ENCODE assay signal across 1 cellular context in genomic region chr12:39620664-39621658, GRCh38.
TF ChIP-seq lines count a peak whose summit lies in the region.

No MANE protein-coding gene starts in this region.

TF ChIP-seq in GM12878, 131 proteins besides CTCF, POLR2A, EP300 and RAD21 (continued from another document and continues in another):
- TF ChIP-seq YY1 (IDR thresholded peaks at IDR 0.05; ENCODE audit: low read depth, low read length) (0 out of 2 replicates have a peak, but pooled peaks have one; percentile 18), STAT1 (conservative IDR thresholded peaks at IDR 0.05) (no peak), EGR1 (IDR thresholded peaks at IDR 0.05; ENCODE audit: borderline replicate concordance in 1 of 2, low read depth in 2 of 2, low read length in 2 of 2) (no peak), BRCA1 (IDR thresholded peaks at IDR 0.05; ENCODE audit: low read depth, low read length) (no peak), NR2F1 (conservative IDR thresholded peaks at IDR 0.05) (0 out of 2 replicates have a peak, but pooled peaks have one; percentile 11), ETV6 (conservative IDR thresholded peaks at IDR 0.05 in 1 of 2, IDR thresholded peaks at IDR 0.05 in 1 of 2; ENCODE audit: borderline replicate concordance in 1 of 2, low read depth in 1 of 2) (no peak), E4F1 (IDR thresholded peaks at IDR 0.05; ENCODE audit: borderline replicate concordance, partially characterized antibody) (no peak), MXI1 (IDR thresholded peaks at IDR 0.05; ENCODE audit: low read depth, low read length) (no peak), HDAC6 (IDR thresholded peaks at IDR 0.05; ENCODE audit: unreplicated experiment) (no peak), ATF2 (IDR thresholded peaks at IDR 0.05; ENCODE audit: low read length) (no peak; the same call in 1 of the 2 replicates), TBL1XR1 (IDR thresholded peaks at IDR 0.05; ENCODE audit: low read depth, low read length) (no peak), USF1 (IDR thresholded peaks at IDR 0.05; ENCODE audit: borderline replicate concordance, extremely low read length, insufficient read depth, low read depth, low read length) (no peak), SIX5 (IDR thresholded peaks at IDR 0.05; ENCODE audit: low read depth, low read length, severe bottlenecking) (no peak), JUND (IDR thresholded peaks at IDR 0.05; ENCODE audit: low read depth, low read length) (no peak), HSF1 (IDR thresholded peaks at IDR 0.05; ENCODE audit: low read depth, low read length) (no peak), E2F8 (IDR thresholded peaks at IDR 0.05; ENCODE audit: low read depth, partially characterized antibody) (no peak), NFXL1 (IDR thresholded peaks at IDR 0.05; ENCODE audit: borderline replicate concordance) (no peak), ZNF592 (IDR thresholded peaks at IDR 0.05) (no peak), USF2 (IDR thresholded peaks at IDR 0.05; ENCODE audit: borderline replicate concordance, low read depth, low read length) (no peak), RFX5 (IDR thresholded peaks at IDR 0.05; ENCODE audit: low read depth, low read length) (no peak), CHD2 (IDR thresholded peaks at IDR 0.05; ENCODE audit: borderline replicate concordance, low read depth, low read length) (no peak), FOXM1 (IDR thresholded peaks at IDR 0.05; ENCODE audit: low read depth, low read length) (peak; percentile 44; the same call in 1 of the 2 replicates), FOXK2 (IDR thresholded peaks at IDR 0.05) (no peak), IRF3 (IDR thresholded peaks at IDR 0.05) (no peak), SMC3 (IDR thresholded peaks at IDR 0.05; ENCODE audit: borderline replicate concordance, low read length) (no peak), NKRF (conservative IDR thresholded peaks at IDR 0.05) (no peak), ZBED1 (IDR thresholded peaks at IDR 0.05; ENCODE audit: borderline replicate concordance) (no peak; the same call in 1 of the 2 replicates), HCFC1 (IDR thresholded peaks at IDR 0.05; ENCODE audit: low read length) (no peak), E2F4 (IDR thresholded peaks at IDR 0.05; ENCODE audit: low read depth, low read length) (no peak), KLF5 (IDR thresholded peaks at IDR 0.05; ENCODE audit: partially characterized antibody) (no peak), POLR2AphosphoS2 (IDR thresholded peaks at IDR 0.05; ENCODE audit: low read depth, low read length) (no peak), CREB1 (IDR thresholded peaks at IDR 0.05; ENCODE audit: low read depth) (no peak), CHD1 (IDR thresholded peaks at IDR 0.05; ENCODE audit: low read depth, low read length) (0 out of 2 replicates have a peak, but pooled peaks have one; percentile 38), ZSCAN29 (IDR thresholded peaks at IDR 0.05) (no peak), MLLT1 (IDR thresholded peaks at IDR 0.05) (peak; percentile 56), ZZZ3 (IDR thresholded peaks at IDR 0.05; ENCODE audit: control insufficient read depth, insufficient read length, low read depth) (no peak), WRNIP1 (IDR thresholded peaks at IDR 0.05; ENCODE audit: borderline replicate concordance, low read depth, low read length) (no peak)
